ENCODE assay signal across 10 cellular contexts in the genomic region with DNA sequence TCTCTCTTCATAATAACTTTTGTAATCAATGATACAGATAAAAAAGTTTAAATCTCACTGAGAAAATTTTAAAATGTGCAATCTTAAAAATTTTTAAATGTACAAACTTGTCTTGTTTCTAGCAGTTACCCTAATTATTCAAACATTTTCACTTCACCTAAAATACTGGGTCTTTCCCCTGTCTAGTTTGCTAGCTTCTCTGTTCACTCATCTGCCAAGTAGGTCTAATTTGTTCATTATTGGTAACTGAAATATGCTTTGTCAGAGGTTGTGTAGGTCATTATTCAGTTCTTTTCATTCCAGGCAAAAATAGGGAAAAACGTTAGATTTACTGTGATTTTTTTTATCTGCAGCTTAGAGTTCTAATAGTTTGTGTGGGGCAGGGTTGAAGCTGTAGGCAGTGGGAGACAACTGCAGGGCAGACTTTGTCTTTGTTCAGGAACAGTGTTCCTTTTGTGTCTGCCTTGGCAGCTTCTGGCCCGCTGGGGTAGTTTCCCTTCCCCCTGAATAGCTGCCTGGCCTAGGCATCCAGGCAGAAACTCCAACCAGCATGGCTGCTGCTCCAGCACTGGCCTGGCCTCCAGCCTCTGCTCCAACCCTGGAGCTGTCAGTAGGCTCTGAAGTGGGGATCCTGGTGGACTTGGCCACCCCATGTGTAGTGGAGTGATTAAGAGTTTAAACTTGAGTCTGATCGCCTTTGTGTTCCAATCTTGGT. TPM values are rescaled to one million over a fixed set of nuclear protein-coding genes. Genes with fewer than 3 reads are reported as not detected.
DNase-seq lines count a peak whose midpoint lies in the region; ATAC-seq and TF ChIP-seq lines count a peak whose summit lies in the region.
"Had no signal": no experiment of that assay in that cellular context is flagged by ENCODE, and none has a peak within 500 bp of the region (broad histone marks: within the 10 kb centered on the region; RNA-seq: fewer than 3 reads in every experiment).

No MANE protein-coding gene starts in this region.

- H3K4me3 Mint-ChIP-seq in CD14-positive monocyte, result no peak overlapping the region
- H3K4me3 Mint-ChIP-seq in endodermal cell, result no peak overlapping the region
- peak overlapping the region in 1 of 10 donors; percentile 5 for H3K4me3 Mint-ChIP-seq in naive thymus-derived CD8-positive, alpha-beta T cell

- POLR2A ChIA-PET in naive thymus-derived CD8-positive, alpha-beta T cell (lab: Charles Lee), result interaction anchor here (0.6 to 1.2 kb wide), 2 partner anchors 15 to 61 kb away, joined by 4 read pairs; no protein-coding TSS in a partner anchor

- H3K9me3 Mint-ChIP-seq in CD14-positive monocyte (peaks cover 0 to 1% (median 0%) of the 10 kb centered on the region in 7 donors), endodermal cell (no peaks in the 10 kb centered on the region)
- no peaks in the 10 kb centered on the region for H3K9me3 Mint-ChIP-seq in naive thymus-derived CD8-positive, alpha-beta T cell

- H3K36me3 Mint-ChIP-seq in CD14-positive monocyte, result peaks cover 0 to 6% of the 10 kb centered on the region in 2 donors
- H3K36me3 Mint-ChIP-seq in endodermal cell (ENCODE audit: low read depth), result no peaks in the 10 kb centered on the region
- H3K36me3 Mint-ChIP-seq in naive thymus-derived CD8-positive, alpha-beta T cell, result no peaks in the 10 kb centered on the region

- no peak overlapping the region for H3K9ac ChIP-seq in endodermal cell (ENCODE audit: extremely low read depth, low read length, poor library complexity, severe bottlenecking)
- H3K9ac ChIP-seq: BLaER1 treated with 17β-estradiol and CSF1 and Interleukin-3, amounts not matched to agents 10 nM and 100 nM had no signal

- H3K4me1 Mint-ChIP-seq in CD14-positive monocyte, result peaks cover 61% of the 10 kb centered on the region
- H3K4me1 Mint-ChIP-seq in endodermal cell, result peaks cover 35% of the 10 kb centered on the region
- H3K4me1 Mint-ChIP-seq in naive thymus-derived CD8-positive, alpha-beta T cell, result peaks cover 21 to 76% (median 64%) of the 10 kb centered on the region in 4 donors

- TF ChIP-seq CTCF in CD14-positive monocyte (IDR thresholded peaks at IDR 0.05) (no peak), endodermal cell (conservative IDR thresholded peaks at IDR 0.05) (no peak), brain microvascular endothelial cell (IDR thresholded peaks at IDR 0.05; ENCODE audit: low read depth, low read length, missing control alignments) (no peak)

- in situ Hi-C loops in brain microvascular endothelial cell (cut with HindIII; ENCODE audit: low pct_ligation_motif_present, low sequenced_read_pairs), result no loop called here

- 42 to 58% methylated on average over 2 to 3 of the region's 3 CpGs for WGBS in endodermal cell (ENCODE audit: insufficient coverage in 1 of 2, insufficient read length in 1 of 2), 2 experiments

- H3K36me3 ChIP-seq in endodermal cell (ENCODE audit: control insufficient read depth, insufficient read depth, low read length) (no peaks in the 10 kb centered on the region), brain microvascular endothelial cell (replicated peaks) (no peaks in the 10 kb centered on the region)

- H3K27ac ChIP-seq in endodermal cell (ENCODE audit: low read depth, low read length) (peak overlapping the region; percentile 96), brain microvascular endothelial cell (no peak overlapping the region)
- H3K27ac ChIP-seq: BLaER1 treated with 17β-estradiol and CSF1 and Interleukin-3, amounts not matched to agents 10 nM and 100 nM had no signal

- peak overlapping the region; percentile 50 to 86 (median 71) for H3K27ac Mint-ChIP-seq in CD14-positive monocyte
- H3K27ac Mint-ChIP-seq in endodermal cell, result peak overlapping the region; percentile 69
- H3K27ac Mint-ChIP-seq in naive thymus-derived CD8-positive, alpha-beta T cell, result peak overlapping the region in 8 of 10 donors; percentile 27 to 86 (median 56)

- H3K27me3 Mint-ChIP-seq in CD14-positive monocyte (ENCODE audit: low read depth in 3 of 3), result no peaks in the 10 kb centered on the region
- H3K27me3 Mint-ChIP-seq in endodermal cell (ENCODE audit: insufficient read depth), result no peaks in the 10 kb centered on the region
- H3K27me3 Mint-ChIP-seq in naive thymus-derived CD8-positive, alpha-beta T cell, result no peaks in the 10 kb centered on the region

- H3K4me1 ChIP-seq in endodermal cell (ENCODE audit: control insufficient read depth, insufficient read depth, low read length), result no peaks in the 10 kb centered on the region

- no peaks in the 10 kb centered on the region for H3K9me3 ChIP-seq in endodermal cell (ENCODE audit: control insufficient read depth, low read length)

- intact Hi-C loops in CD14-positive monocyte (cut with micrococcal nuclease), result loop anchor here in 1 of 2 donors (10.0 kb wide), 1 partner anchor 172 kb away; the partner anchor contains the start of gene DHRS12

- H3K27me3 ChIP-seq in endodermal cell (ENCODE audit: control insufficient read depth, insufficient read depth, low read length, poor library complexity, severe bottlenecking) (no peaks in the 10 kb centered on the region), brain microvascular endothelial cell (replicated peaks) (no peaks in the 10 kb centered on the region)
- H3K27me3 ChIP-seq: BLaER1 treated with 17β-estradiol and CSF1 and Interleukin-3, amounts not matched to agents 10 nM and 100 nM had no signal

- H3K4me3 ChIP-seq in endodermal cell (ENCODE audit: low read length), result no peak overlapping the region
- H3K4me3 ChIP-seq in brain microvascular endothelial cell (ENCODE audit: low read depth, low read length), result no peak overlapping the region
- H3K4me3 ChIP-seq: BLaER1 treated with 17β-estradiol and CSF1 and Interleukin-3, amounts not matched to agents 10 nM and 100 nM had no signal

- ATAC-seq in naive thymus-derived CD8-positive, alpha-beta T cell, result no peak
- ATAC-seq in HG03095 (IDR thresholded peaks at IDR 0.05; ENCODE audit: unreplicated experiment), result no peak

- DNase-seq in CD14-positive monocyte (ENCODE audit: low spot score), result no peak
- DNase-seq in NCI-H526 treated with DMSO at 0.1 percent for 48 hours (lab: John Stamatoyannopoulos, UW), result peak; percentile 17
- DNase-seq in endodermal cell, result peak; percentile 64
- DNase-seq in naive thymus-derived CD8-positive, alpha-beta T cell, result no peak
- DNase-seq in brain microvascular endothelial cell, result no peak
- DNase-seq in RKO (ENCODE audit: low spot score), result no peak
- no peak for DNase-seq in activated CD4-positive, alpha-beta T cell treated with anti-CD3 and anti-CD28 coated beads for 48 hours
- DNase-seq: NCI-H1092 had no signal

RNA-seq across cellular contexts. Expression of gene WDFY2, which starts 48.5 kb away (rescaled TPM):
- 1 to 10 TPM; 6.5 to 9.1 TPM for polyA plus RNA-seq in CD14-positive monocyte
- 10 to 100 TPM; 20.6 to 28.0 TPM for total RNA-seq in endodermal cell
- polyA plus RNA-seq in endodermal cell (2013, experiment 1 of 2), result 20.6 TPM
- 15.5 TPM for polyA plus RNA-seq in endodermal cell (2013, experiment 2 of 2)
- 10 to 100 TPM; 23.5 to 24.8 TPM for total RNA-seq in naive thymus-derived CD8-positive, alpha-beta T cell
- 1 to 10 TPM; 3.8 to 4.4 (median 4.0) TPM for polyA plus RNA-seq in naive thymus-derived CD8-positive, alpha-beta T cell

Comparison
In these comparisons a context has a peak if more than half of its experiments do, and no peak if none do; other contexts are left out.
1. DNase-seq: peak in NCI-H526 treated with DMSO at 0.1 percent for 48 hours (single experiment) and endodermal cell (single experiment); none in CD14-positive monocyte (single experiment), naive thymus-derived CD8-positive, alpha-beta T cell (0 of 10), brain microvascular endothelial cell (single experiment), RKO (single experiment) and activated CD4-positive, alpha-beta T cell treated with anti-CD3 and anti-CD28 coated beads for 48 hours (single experiment).
2. Peak in every context shown above with its lines, with median percentiles within 50 percentile points of each other: H3K27ac Mint-ChIP-seq.